Comparison of ENCODE assay signal across 9 cellular contexts in the genomic region with DNA sequence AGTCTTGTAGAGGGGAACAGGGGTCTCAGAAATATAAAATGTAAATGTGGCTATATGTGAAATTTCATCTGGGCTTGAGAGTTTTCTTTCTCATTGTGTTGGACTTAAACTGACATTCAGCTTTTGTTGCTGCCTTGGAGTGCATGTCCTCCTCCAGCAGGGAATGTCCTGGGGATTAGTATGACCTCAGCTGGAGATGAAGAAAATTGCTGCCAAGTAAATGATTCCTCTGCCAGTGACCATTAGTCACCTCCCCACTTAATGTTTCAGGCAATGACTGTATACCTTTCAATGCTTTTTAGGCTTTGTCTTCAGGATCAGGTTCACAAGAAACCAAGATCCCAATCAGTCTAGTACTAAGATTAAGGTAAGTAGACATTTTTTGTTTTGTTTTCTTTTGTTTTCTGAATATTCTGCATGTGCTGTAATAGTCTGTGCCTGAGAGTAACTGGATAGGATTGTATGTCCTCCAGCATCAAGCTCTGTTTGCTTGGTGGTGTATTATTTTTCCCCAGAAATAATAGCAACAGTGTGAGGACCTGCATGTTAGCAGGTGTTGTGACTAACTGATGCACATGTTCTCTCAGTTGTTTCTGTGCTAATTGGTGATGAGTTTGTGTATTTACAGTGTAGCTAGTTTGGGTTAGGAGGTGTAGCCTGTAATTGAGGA. TPM values are rescaled to one million over a fixed set of nuclear protein-coding genes. Genes with fewer than 3 reads are reported as not detected.
DNase-seq lines count a peak whose midpoint lies in the region; FAIRE-seq and TF ChIP-seq lines count a peak whose summit lies in the region.
"Had no signal": no experiment of that assay in that cellular context is flagged by ENCODE, and none has a peak within 500 bp of the region (broad histone marks: within the 10 kb centered on the region; RNA-seq: fewer than 3 reads in every experiment).

No MANE protein-coding gene starts in this region.

- H3K14ac ChIP-seq in H9 (ENCODE audit: insufficient read depth, low read length), result no peak overlapping the region

- H3K36me3 ChIP-seq in keratinocyte (ENCODE audit: control insufficient read depth in 2 of 2, extremely low read depth in 1 of 2, insufficient read depth in 2 of 2, low read length in 2 of 2), result peaks cover 25 to 69% of the 10 kb centered on the region in 2 experiments

- H2AFZ ChIP-seq in keratinocyte (ENCODE audit: control insufficient read depth, low read length) (no peak overlapping the region), H9 (ENCODE audit: low read length) (no peak overlapping the region)

- H4K20me1 ChIP-seq in keratinocyte (ENCODE audit: control insufficient read depth, extremely low read depth, insufficient read depth, low read length) (peaks cover 6% of the 10 kb centered on the region), H9 (ENCODE audit: control insufficient read depth, insufficient read depth, insufficient read length) (no peaks in the 10 kb centered on the region)

- H3K79me1 ChIP-seq in H9 (ENCODE audit: insufficient read depth, low read depth, low read length, poor library complexity, severe bottlenecking), result no peaks in the 10 kb centered on the region

- H3K27ac Mint-ChIP-seq in H9, result no peak overlapping the region
- no peak overlapping the region for H3K27ac Mint-ChIP-seq in activated T-helper 1 cell treated with anti-CD3 and anti-CD28 coated beads, Interleukin-12 subunit alpha, Interleukin-12 subunit beta, Interleukin-2, Interleukin-4 antibody, amounts not matched to agents 30 ng/mL and 10 ng/mL and 1 ng/mL, durations not matched to agents 14 hours and 24 hours and 36 hours
- H3K27ac Mint-ChIP-seq: activated B cell treated with CpG ODN at 0.5 μM for 24 hours had no signal

- no peak overlapping the region for H2BK120ac ChIP-seq in H9 (ENCODE audit: low read depth, low read length, poor library complexity, severe bottlenecking)

- H3K4me3 ChIP-seq in astrocyte of the spinal cord (ENCODE audit: low read depth, low read length) (no peak overlapping the region), keratinocyte (ENCODE audit: control insufficient read depth in 2 of 3, extremely low read depth in 1 of 3, insufficient read depth in 2 of 3, low read depth in 1 of 3, low read length in 3 of 3) (no peak overlapping the region)

- peaks cover 16 to 51% (median 50%) of the 10 kb centered on the region in 3 experiments; a peak in 6 of 7 replicates for H3K36me3 Mint-ChIP-seq in H9 (ENCODE audit: insufficient read depth in 1 of 3, low read depth in 3 of 3)
- H3K36me3 Mint-ChIP-seq in activated T-helper 1 cell treated with anti-CD3 and anti-CD28 coated beads, Interleukin-12 subunit alpha, Interleukin-12 subunit beta, Interleukin-2, Interleukin-4 antibody, amounts not matched to agents 30 ng/mL and 10 ng/mL and 1 ng/mL, durations not matched to agents 14 hours and 24 hours and 36 hours (ENCODE audit: low read depth), result peaks cover 40% of the 10 kb centered on the region

- H3K18ac ChIP-seq in H9 (ENCODE audit: insufficient read length, low read depth, low read length), result no peak overlapping the region

- in situ Hi-C loops in astrocyte of the spinal cord (cut with HindIII; ENCODE audit: low sequenced_read_pairs), result no loop called here

- no peak overlapping the region for H4K8ac ChIP-seq in H9 (replicated peaks; ENCODE audit: insufficient read length, low read depth, low read length)

- peaks cover 6% of the 10 kb centered on the region for H3K79me2 ChIP-seq in keratinocyte (ENCODE audit: control insufficient read depth, insufficient read depth, low read length)
- no peaks in the 10 kb centered on the region for H3K79me2 ChIP-seq in H9 (ENCODE audit: insufficient read depth, low read length)

- DNase-seq in A172 (ENCODE audit: low spot score), result peak; percentile 96
- peak; percentile 33 for DNase-seq in HK-2 (ENCODE audit: unreplicated experiment)
- peak; percentile 91 for DNase-seq in astrocyte of the spinal cord (ENCODE audit: low read depth, low spot score)
- DNase-seq in keratinocyte (ENCODE audit: low read depth, low spot score), result peak; percentile 53
- DNase-seq in H9, result no peak
- no peak for DNase-seq in D341Med (ENCODE audit: low spot score)
- no peak for DNase-seq in activated T-helper 1 cell treated with anti-CD3 and anti-CD28 coated beads, Interleukin-12 subunit alpha, Interleukin-12 subunit beta, Interleukin-2, Interleukin-4 antibody, amounts not matched to agents 30 ng/mL and 10 ng/mL and 1 ng/mL, durations not matched to agents 14 hours and 24 hours and 36 hours (ENCODE audit: low spot score)
- no peak for DNase-seq in activated CD4-positive, alpha-beta T cell treated with anti-CD3 and anti-CD28 coated beads for 1 hour
- DNase-seq: activated B cell treated with CpG ODN at 0.5 μM for 24 hours had no signal

- H3K27me3 Mint-ChIP-seq in H9 (ENCODE audit: low read depth), result no peaks in the 10 kb centered on the region
- no peaks in the 10 kb centered on the region for H3K27me3 Mint-ChIP-seq in activated T-helper 1 cell treated with anti-CD3 and anti-CD28 coated beads, Interleukin-12 subunit alpha, Interleukin-12 subunit beta, Interleukin-2, Interleukin-4 antibody, amounts not matched to agents 30 ng/mL and 10 ng/mL and 1 ng/mL, durations not matched to agents 14 hours and 24 hours and 36 hours (ENCODE audit: insufficient read depth)
- H3K27me3 Mint-ChIP-seq: activated B cell treated with CpG ODN at 0.5 μM for 24 hours had no signal

- H3K4me1 ChIP-seq in keratinocyte (ENCODE audit: control insufficient read depth, extremely low read depth, insufficient read depth, low read length), result peaks cover 14% of the 10 kb centered on the region
- H3K4me1 ChIP-seq in H9 (ENCODE audit: insufficient read depth, low read length), result no peaks in the 10 kb centered on the region

- H4K5ac ChIP-seq in H9 (ENCODE audit: insufficient read length, low read depth, low read length), result no peak overlapping the region

- no peaks in the 10 kb centered on the region for H3K9me3 Mint-ChIP-seq in H9
- H3K9me3 Mint-ChIP-seq in activated T-helper 1 cell treated with anti-CD3 and anti-CD28 coated beads, Interleukin-12 subunit alpha, Interleukin-12 subunit beta, Interleukin-2, Interleukin-4 antibody, amounts not matched to agents 30 ng/mL and 10 ng/mL and 1 ng/mL, durations not matched to agents 14 hours and 24 hours and 36 hours, result no peaks in the 10 kb centered on the region
- H3K9me3 Mint-ChIP-seq: activated B cell treated with CpG ODN at 0.5 μM for 24 hours had no signal

- dilution Hi-C loops in keratinocyte (cut with MboI; ENCODE audit: extremely low pct_ligation_motif_present, low sequenced_read_pairs), result no loop called here

- H3K4me2 ChIP-seq in keratinocyte (ENCODE audit: control insufficient read depth, extremely low read depth, insufficient read depth, low read depth, low read length) (peak overlapping the region; percentile 20), H9 (ENCODE audit: insufficient read depth, insufficient read length, low read length) (no peak overlapping the region)

- no peak overlapping the region for H3K23ac ChIP-seq in H9 (ENCODE audit: insufficient read length, low read depth, low read length)

- TF ChIP-seq CTCF in astrocyte of the spinal cord (IDR thresholded peaks at IDR 0.05; ENCODE audit: low read depth, low read length), result peak; percentile 42
- TF ChIP-seq CTCF in keratinocyte (optimal IDR thresholded peaks at IDR 0.05 in 1 of 3, IDR thresholded peaks at IDR 0.05 in 1 of 3, conservative IDR thresholded peaks at IDR 0.05 in 1 of 3; ENCODE audit: extremely low read depth in 1 of 3, insufficient read depth in 2 of 3, low read length in 3 of 3), result peak; percentile 29 to 63 (median 47)
- TF ChIP-seq CTCF in H9 (conservative IDR thresholded peaks at IDR 0.05), result no peak

- H3K9ac ChIP-seq in keratinocyte (ENCODE audit: control insufficient read depth, extremely low read depth, insufficient read depth, low read length) (no peak overlapping the region), H9 (ENCODE audit: extremely low read depth, insufficient read length, low read length) (no peak overlapping the region)

- intact Hi-C loops in activated T-helper 1 cell treated with anti-CD3 and anti-CD28 coated beads, Interleukin-12 subunit alpha, Interleukin-12 subunit beta, Interleukin-2, Interleukin-4 antibody, amounts not matched to agents 30 ng/mL and 10 ng/mL and 1 ng/mL, durations not matched to agents 14 hours and 24 hours and 36 hours (cut with micrococcal nuclease), result no loop called here

- H2BK15ac ChIP-seq in H9 (ENCODE audit: low read depth, low read length), result no peak overlapping the region

- no peak overlapping the region for H3T11ph ChIP-seq in H9 (ENCODE audit: low read length)

- H3K4me3 Mint-ChIP-seq in H9, result no peak overlapping the region
- H3K4me3 Mint-ChIP-seq in activated T-helper 1 cell treated with anti-CD3 and anti-CD28 coated beads, Interleukin-12 subunit alpha, Interleukin-12 subunit beta, Interleukin-2, Interleukin-4 antibody, amounts not matched to agents 30 ng/mL and 10 ng/mL and 1 ng/mL, durations not matched to agents 14 hours and 24 hours and 36 hours, result no peak overlapping the region
- H3K4me3 Mint-ChIP-seq: activated B cell treated with CpG ODN at 0.5 μM for 24 hours had no signal

- H3K27ac ChIP-seq in keratinocyte (ENCODE audit: control insufficient read depth, insufficient read depth, low read length) (peak overlapping the region; percentile 67), H9 (ENCODE audit: insufficient read length, low read depth, low read length) (no peak overlapping the region)

- no peak overlapping the region for H2BK20ac ChIP-seq in H9 (ENCODE audit: low read depth, low read length, poor library complexity, severe bottlenecking)

- H2BK5ac ChIP-seq in H9 (ENCODE audit: insufficient read length, low read length), result no peak overlapping the region

- H3K9me1 ChIP-seq in keratinocyte (ENCODE audit: control insufficient read depth, extremely low read depth, insufficient read depth, low read length), result peaks cover 3% of the 10 kb centered on the region

- H3K9me3 ChIP-seq in keratinocyte (ENCODE audit: control insufficient read depth, low read depth, low read length) (no peaks in the 10 kb centered on the region), H9 (ENCODE audit: control insufficient read depth, low read depth, low read length) (no peaks in the 10 kb centered on the region)

- FAIRE-seq in keratinocyte (lab: Jason Lieb, UNC), result peak; percentile 88

- H3K27me3 ChIP-seq in keratinocyte (ENCODE audit: control insufficient read depth, extremely low read depth, insufficient read depth, low read length), result no peaks in the 10 kb centered on the region
- no peaks in the 10 kb centered on the region for H3K27me3 ChIP-seq in H9 (ENCODE audit: insufficient read depth, low read length)

- no peak overlapping the region for H2AK5ac ChIP-seq in H9 (ENCODE audit: insufficient read length, low read length)

- H3K4ac ChIP-seq in H9 (ENCODE audit: low read depth, low read length), result no peak overlapping the region

- no peak overlapping the region for H3K56ac ChIP-seq in H9 (ENCODE audit: insufficient read length, low read depth, low read length)

- no peaks in the 10 kb centered on the region for H3K23me2 ChIP-seq in H9 (ENCODE audit: insufficient read length, low read depth, low read length, poor library complexity, severe bottlenecking)

- H4K91ac ChIP-seq in H9 (ENCODE audit: insufficient read length, low read depth, low read length), result no peak overlapping the region

- H3K4me1 Mint-ChIP-seq in H9, result peaks cover 0 to 3% of the 10 kb centered on the region in 2 experiments; a peak in 1 of 4 replicates
- peaks cover 8% of the 10 kb centered on the region for H3K4me1 Mint-ChIP-seq in activated T-helper 1 cell treated with anti-CD3 and anti-CD28 coated beads, Interleukin-12 subunit alpha, Interleukin-12 subunit beta, Interleukin-2, Interleukin-4 antibody, amounts not matched to agents 30 ng/mL and 10 ng/mL and 1 ng/mL, durations not matched to agents 14 hours and 24 hours and 36 hours (ENCODE audit: low read depth)
- H3K4me1 Mint-ChIP-seq: activated B cell treated with CpG ODN at 0.5 μM for 24 hours had no signal

- no peak overlapping the region for H2BK12ac ChIP-seq in H9 (ENCODE audit: insufficient read length, low read depth, low read length)

RNA-seq across cellular contexts. Expression of a gene that starts 18.1 kb away (rescaled TPM):
- total RNA-seq in A172 (2014; rRNA removed; shearing (Covaris generic)), result not detected in 2 replicates
- polyA plus RNA-seq in keratinocyte, result 0.09 to 0.54 TPM (median 0.25 TPM) in 3 replicates
- 0.92 TPM for polyA plus RNA-seq in keratinocyte (2011; ENCODE audit: low read depth)
- 0.05 TPM in 1 of 2 replicates, not detected in the other for polyA plus RNA-seq in keratinocyte (2011; cell fraction: cytosol; rRNA removed)
- polyA plus RNA-seq in keratinocyte (2011; cell fraction: nucleus; rRNA removed), result 2.5 and 4.1 TPM in 2 replicates
- 0.07 and 1.0 TPM in 2 replicates for polyA plus RNA-seq in keratinocyte (2012; ENCODE audit: low replicate concordance)
- 0.16 to 4.5 TPM (median 2.6 TPM) in 3 replicates for polyA minus RNA-seq in keratinocyte
- not detected for polyA minus RNA-seq in keratinocyte (2011; cell fraction: cytosol; rRNA and poly(A)+ RNA removed)
- polyA minus RNA-seq in keratinocyte (2011; cell fraction: nucleus; rRNA and poly(A)+ RNA removed), result 5.4 and 10.7 TPM in 2 replicates
- 0.11 TPM in 1 of 2 replicates, not detected in the other for total RNA-seq in H9 (2021)
- total RNA-seq in activated T-helper 1 cell treated with anti-CD3 and anti-CD28 coated beads, Interleukin-12 subunit alpha, Interleukin-12 subunit beta, Interleukin-2, Interleukin-4 antibody, amounts not matched to agents 30 ng/mL and 10 ng/mL and 1 ng/mL, durations not matched to agents 14 hours and 24 hours and 36 hours, result 0.65 and 0.78 TPM in 2 replicates

RNA-seq across cellular contexts. Expression of a gene that starts 34.6 kb away (rescaled TPM):
- not detected in 2 replicates for total RNA-seq in A172 (2014; rRNA removed; shearing (Covaris generic))
- polyA plus RNA-seq in keratinocyte, result 0.08 to 0.37 TPM (median 0.20 TPM) in 3 replicates
- polyA plus RNA-seq in keratinocyte (2011; ENCODE audit: low read depth), result 0.74 TPM
- 0.12 and 0.16 TPM in 2 replicates for polyA plus RNA-seq in keratinocyte (2011; cell fraction: cytosol; rRNA removed)
- 2.5 and 2.8 TPM in 2 replicates for polyA plus RNA-seq in keratinocyte (2011; cell fraction: nucleus; rRNA removed)
- polyA plus RNA-seq in keratinocyte (2012; ENCODE audit: low replicate concordance), result 1.2 TPM in 1 of 2 replicates, not detected in the other
- polyA minus RNA-seq in keratinocyte, result 1.9 to 2.6 TPM in 2 of 3 replicates, not detected in the other
- not detected for polyA minus RNA-seq in keratinocyte (2011; cell fraction: cytosol; rRNA and poly(A)+ RNA removed)
- 1.9 and 4.2 TPM in 2 replicates for polyA minus RNA-seq in keratinocyte (2011; cell fraction: nucleus; rRNA and poly(A)+ RNA removed)
- total RNA-seq in H9 (2021), result not detected in 2 replicates
- total RNA-seq in activated T-helper 1 cell treated with anti-CD3 and anti-CD28 coated beads, Interleukin-12 subunit alpha, Interleukin-12 subunit beta, Interleukin-2, Interleukin-4 antibody, amounts not matched to agents 30 ng/mL and 10 ng/mL and 1 ng/mL, durations not matched to agents 14 hours and 24 hours and 36 hours, result not detected in 2 replicates

Comparison
In these comparisons a context has a peak if more than half of its experiments do, and no peak if none do; other contexts are left out.
1. DNase-seq: peak in A172 (single experiment), HK-2 (single experiment), astrocyte of the spinal cord (single experiment) and keratinocyte (single experiment); none in H9 (single experiment), D341Med (single experiment), activated T-helper 1 cell treated with anti-CD3 and anti-CD28 coated beads, Interleukin-12 subunit alpha, Interleukin-12 subunit beta, Interleukin-2, Interleukin-4 antibody, amounts not matched to agents 30 ng/mL and 10 ng/mL and 1 ng/mL, durations not matched to agents 14 hours and 24 hours and 36 hours (single experiment) and activated CD4-positive, alpha-beta T cell treated with anti-CD3 and anti-CD28 coated beads for 1 hour (single experiment).